13 cellular contexts compared by ENCODE assay signal in genomic region chr20:62782149-62782892, GRCh38. TPM values are rescaled to one million over a fixed set of nuclear protein-coding genes. Genes with fewer than 3 reads are reported as not detected.
DNase-seq lines count a peak whose midpoint lies in the region; ATAC-seq and TF ChIP-seq lines count a peak whose summit lies in the region.
"Had no signal": no experiment of that assay in that cellular context is flagged by ENCODE, and none has a peak within 500 bp of the region (broad histone marks: within the 10 kb centered on the region; RNA-seq: fewer than 3 reads in every experiment).

No MANE protein-coding gene starts in this region.

- no peaks in the 10 kb centered on the region for H3K36me3 ChIP-seq in heart right ventricle
- H3K36me3 ChIP-seq: ovary had no signal

- peaks cover 6% of the 10 kb centered on the region for H3K4me1 Mint-ChIP-seq in activated T-helper 17 cell treated with anti-CD3 and anti-CD28 coated beads, Interleukin-2, amount 50 U/mL, for 72 hours

- H3K27ac Mint-ChIP-seq in activated T-helper 17 cell treated with anti-CD3 and anti-CD28 coated beads, Interleukin-2, amount 50 U/mL, for 72 hours: no peak overlapping the region
- H3K27ac Mint-ChIP-seq: activated naive CD4-positive, alpha-beta T cell treated with anti-CD3 and anti-CD28 coated beads, Interleukin-2, amount 50 U/mL, for 24 hours; IgD-negative memory B cell had no signal

- H3K4me1 ChIP-seq in heart right ventricle: peaks cover 3 to 27% (median 15%) of the 10 kb centered on the region in 9 donors

- H3K4me3 ChIP-seq in heart right ventricle (no peak overlapping the region), retinal pigment epithelial cell (ENCODE audit: low read length) (no peak overlapping the region)
- H3K4me3 ChIP-seq: ovary had no signal

- no peaks in the 10 kb centered on the region for H3K27me3 Mint-ChIP-seq in activated T-helper 17 cell treated with anti-CD3 and anti-CD28 coated beads, Interleukin-2, amount 50 U/mL, for 72 hours
- H3K27me3 Mint-ChIP-seq: activated naive CD4-positive, alpha-beta T cell treated with anti-CD3 and anti-CD28 coated beads, Interleukin-2, amount 50 U/mL, for 24 hours; central memory CD8-positive, alpha-beta T cell; IgD-negative memory B cell had no signal

- DNase-seq in heart right ventricle (no peak), Right ventricle myocardium inferior (ENCODE audit: missing footprints) (no peak), dermis blood vessel endothelial cell (peak; percentile 29), retinal pigment epithelial cell (ENCODE audit: low read depth) (no peak), putamen (ENCODE audit: low spot score) (no peak), caudate nucleus (lab: John Stamatoyannopoulos, UW) (no peak)
- DNase-seq: NCI-H1105 treated with DMSO at 0.1 percent for 48 hours had no signal

- 68% methylated on average over 18 of the region's 18 CpGs for WGBS in heart right ventricle, 2 donors

- peak in 2 of 9 donors; percentile 25 to 35 for TF ChIP-seq CTCF in heart right ventricle (IDR thresholded peaks at IDR 0.05)
- peak; percentile 43 for TF ChIP-seq CTCF in retinal pigment epithelial cell (conservative IDR thresholded peaks at IDR 0.05; ENCODE audit: low read depth, low read length)

- no peaks in the 10 kb centered on the region for H3K9me3 ChIP-seq in heart right ventricle
- H3K9me3 ChIP-seq: ovary had no signal

- no peak for TF ChIP-seq EP300 in Ishikawa (IDR thresholded peaks at IDR 0.05; ENCODE audit: borderline replicate concordance)

- H3K4me3 Mint-ChIP-seq in activated T-helper 17 cell treated with anti-CD3 and anti-CD28 coated beads, Interleukin-2, amount 50 U/mL, for 72 hours: no peak overlapping the region
- H3K4me3 Mint-ChIP-seq: activated naive CD4-positive, alpha-beta T cell treated with anti-CD3 and anti-CD28 coated beads, Interleukin-2, amount 50 U/mL, for 24 hours; central memory CD8-positive, alpha-beta T cell; IgD-negative memory B cell had no signal

- ATAC-seq in heart right ventricle (peak in 5 of 8 donors; percentile 25 to 48 (median 42)), Right ventricle myocardium inferior (no peak)
- no peak for ATAC-seq in activated T-helper 17 cell treated with anti-CD3 and anti-CD28 coated beads, Interleukin-2, amount 50 U/mL, for 72 hours (replicated peaks)

- peaks cover 0 to 9% (median 4%) of the 10 kb centered on the region in 7 donors for H3K27me3 ChIP-seq in heart right ventricle
- H3K27me3 ChIP-seq: ovary had no signal

- H3K9me3 Mint-ChIP-seq in activated T-helper 17 cell treated with anti-CD3 and anti-CD28 coated beads, Interleukin-2, amount 50 U/mL, for 72 hours: no peaks in the 10 kb centered on the region
- H3K9me3 Mint-ChIP-seq: activated naive CD4-positive, alpha-beta T cell treated with anti-CD3 and anti-CD28 coated beads, Interleukin-2, amount 50 U/mL, for 24 hours; central memory CD8-positive, alpha-beta T cell; IgD-negative memory B cell had no signal

- no peaks in the 10 kb centered on the region for H3K36me3 Mint-ChIP-seq in activated T-helper 17 cell treated with anti-CD3 and anti-CD28 coated beads, Interleukin-2, amount 50 U/mL, for 72 hours (ENCODE audit: low read depth)
- H3K36me3 Mint-ChIP-seq: activated naive CD4-positive, alpha-beta T cell treated with anti-CD3 and anti-CD28 coated beads, Interleukin-2, amount 50 U/mL, for 24 hours; IgD-negative memory B cell had no signal

- intact Hi-C loops in heart right ventricle (cut with DNase I): no loop called here
- intact Hi-C loops in Right ventricle myocardium inferior (cut with DNase I): no loop called here

- H3K27ac ChIP-seq in heart right ventricle (peak overlapping the region in 7 of 10 donors; percentile 15 to 81 (median 70)), caudate nucleus (ENCODE audit: low read depth, low read length) (no peak overlapping the region)
- H3K27ac ChIP-seq: ovary had no signal

- TF ChIP-seq RAD21 in Ishikawa (IDR thresholded peaks at IDR 0.05; ENCODE audit: low read depth): peak; percentile 39; the same call in 1 of the 2 replicates

TF ChIP-seq in Ishikawa, 13 proteins besides CTCF, POLR2A, EP300 and RAD21:
- no peak for TF ChIP-seq REST (IDR thresholded peaks at IDR 0.05; ENCODE audit: low read depth)
- TF ChIP-seq USF1 (IDR thresholded peaks at IDR 0.05): no peak
- no peak for TF ChIP-seq NFIC (IDR thresholded peaks at IDR 0.05)
- no peak for TF ChIP-seq TAF1 (IDR thresholded peaks at IDR 0.05; ENCODE audit: low read depth)
- TF ChIP-seq TCF12 (IDR thresholded peaks at IDR 0.05; ENCODE audit: low read depth): peak; percentile 29; the same call in 1 of the 2 replicates

RNA-seq across cellular contexts. Expression of gene MRGBP, which starts 14.0 kb away (rescaled TPM):
- 1 to 10 TPM; 6.8 to 10.0 (median 8.1) TPM for total RNA-seq in heart right ventricle
- 10 to 100 TPM in 1 of 2 donors, 1 to 10 TPM in 1; 6.5 to 10.8 TPM for polyA plus RNA-seq in heart right ventricle
- total RNA-seq in Right ventricle myocardium inferior: 10.0 TPM
- total RNA-seq in dermis blood vessel endothelial cell: 18.5 and 19.5 TPM in 2 replicates
- total RNA-seq in activated T-helper 17 cell treated with anti-CD3 and anti-CD28 coated beads, Interleukin-2, amount 50 U/mL, for 72 hours: 10 to 100 TPM; 16.0 to 20.5 TPM

RNA-seq across cellular contexts. Expression of gene OGFR, which starts 22.3 kb away (rescaled TPM):
- total RNA-seq in heart right ventricle (10 to 100 TPM; 13.0 to 37.5 (median 16.8) TPM), Right ventricle myocardium inferior (22.5 TPM), dermis blood vessel endothelial cell (48.8 and 58.4 TPM in 2 replicates)
- 10 to 100 TPM; 17.7 to 34.5 TPM for polyA plus RNA-seq in heart right ventricle
- 10 to 100 TPM; 42.3 to 52.6 TPM for total RNA-seq in activated T-helper 17 cell treated with anti-CD3 and anti-CD28 coated beads, Interleukin-2, amount 50 U/mL, for 72 hours

RNA-seq across cellular contexts. Expression of gene COL9A3, which starts 34.5 kb away (rescaled TPM):
- 1 to 10 TPM in 8 of 10 donors, under 1 TPM in 2; 0.45 to 3.6 (median 1.8) TPM for total RNA-seq in heart right ventricle
- 10 to 100 TPM in 1 of 2 donors, 1 to 10 TPM in 1; 4.5 to 15.2 TPM for polyA plus RNA-seq in heart right ventricle
- 5.5 TPM for total RNA-seq in Right ventricle myocardium inferior
- total RNA-seq in dermis blood vessel endothelial cell: 1.3 and 1.9 TPM in 2 replicates
- not detected for total RNA-seq in activated T-helper 17 cell treated with anti-CD3 and anti-CD28 coated beads, Interleukin-2, amount 50 U/mL, for 72 hours

Comparison
In these comparisons a context has a peak if more than half of its experiments do, and no peak if none do; other contexts are left out.
1. ATAC-seq: peak in heart right ventricle (5 of 8); none in Right ventricle myocardium inferior (single experiment) and activated T-helper 17 cell treated with anti-CD3 and anti-CD28 coated beads, Interleukin-2, amount 50 U/mL, for 72 hours (single experiment).